32 cellular contexts compared by ENCODE assay signal in the genomic region with DNA sequence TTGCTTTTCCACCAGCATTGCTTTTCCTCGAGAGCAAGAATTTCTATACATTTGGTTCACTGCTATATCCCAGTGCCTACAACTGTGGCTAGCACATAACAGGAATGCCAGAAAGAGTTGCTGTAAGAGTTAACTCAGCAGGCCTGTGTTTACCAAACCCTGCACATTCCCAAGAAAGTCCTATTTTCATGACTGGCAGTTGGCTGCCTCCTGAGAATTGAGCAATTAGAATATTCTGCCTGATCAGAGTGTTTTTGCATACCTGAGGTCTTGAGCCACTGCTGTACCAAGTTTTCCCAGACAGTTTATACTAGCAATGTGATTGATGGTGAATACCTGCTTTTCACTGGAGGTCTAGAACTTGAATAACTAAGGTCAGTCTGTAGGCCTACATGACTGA. TPM values are rescaled to one million over a fixed set of nuclear protein-coding genes. Genes with fewer than 3 reads are reported as not detected.
A peak's percentile ranks its signal among the peaks of the same experiment; 100 is the strongest.
DNase-seq lines count a peak whose midpoint lies in the region; ATAC-seq and TF ChIP-seq lines count a peak whose summit lies in the region.
"Had no signal": no experiment of that assay in that cellular context is flagged by ENCODE, and none has a peak within 500 bp of the region (broad histone marks: within the 10 kb centered on the region; RNA-seq: fewer than 3 reads in every experiment).

No MANE protein-coding gene starts in this region.

- no peak for TF ChIP-seq POLR2A in testis (IDR thresholded peaks at IDR 0.05)

- BruUV-seq in Calu3 (replicated peaks; lab: Mats Ljungman, UMichigan): TSS peak; percentile 5

- peaks cover 32% of the 10 kb centered on the region for H3K79me2 ChIP-seq in neural progenitor cell (ENCODE audit: low read depth)

- TF ChIP-seq CTCF in Calu3 (IDR thresholded peaks at IDR 0.05; ENCODE audit: unreplicated experiment) (no peak), nephron (IDR thresholded peaks at IDR 0.05; ENCODE audit: unreplicated experiment in 3 of 3) (no peak), testis (IDR thresholded peaks at IDR 0.05) (no peak), neural progenitor cell (IDR thresholded peaks at IDR 0.05) (no peak)

- no peaks in the 10 kb centered on the region for H3K9me3 ChIP-seq in CD4-positive, CD25-positive, alpha-beta regulatory T cell (ENCODE audit: control insufficient read depth in 2 of 2, low read length in 2 of 2)
- no peaks in the 10 kb centered on the region for H3K9me3 ChIP-seq in testis
- H3K9me3 ChIP-seq in neural progenitor cell (ENCODE audit: low read depth): no peaks in the 10 kb centered on the region
- H3K9me3 ChIP-seq: BE2C, SJSA1 had no signal

- no peak overlapping the region for H3K4me3 ChIP-seq in CD4-positive, CD25-positive, alpha-beta regulatory T cell (ENCODE audit: low read depth, low read length)
- no peak overlapping the region for H3K4me3 ChIP-seq in testis
- no peak overlapping the region for H3K4me3 ChIP-seq in neural progenitor cell
- H3K4me3 ChIP-seq: GM12878, GM23338, SJSA1 had no signal

- no peak overlapping the region for H2AFZ ChIP-seq in neural progenitor cell (replicated peaks)
- H2AFZ ChIP-seq: GM23338 had no signal

- no peaks in the 10 kb centered on the region for H3K27me3 ChIP-seq in CD4-positive, CD25-positive, alpha-beta regulatory T cell (ENCODE audit: control insufficient read depth, insufficient read depth, low read length)
- H3K27me3 ChIP-seq in testis (no peaks in the 10 kb centered on the region), neural progenitor cell (no peaks in the 10 kb centered on the region)
- H3K27me3 ChIP-seq: BE2C, SJSA1 had no signal

- H3K9ac ChIP-seq in neural progenitor cell: no peak overlapping the region

- WGBS in testis, 2 donors: 96% methylated on average over 1 of the region's 1 CpG

- peaks cover 8% of the 10 kb centered on the region for H3F3A ChIP-seq in neural progenitor cell (ENCODE audit: low read depth)

- H3K36me3 ChIP-seq in CD4-positive, CD25-positive, alpha-beta regulatory T cell (ENCODE audit: control insufficient read depth, insufficient read depth, low read length): peaks cover 33% of the 10 kb centered on the region
- H3K36me3 ChIP-seq in testis (ENCODE audit: low read depth, missing control alignments): no peaks in the 10 kb centered on the region
- no peaks in the 10 kb centered on the region for H3K36me3 ChIP-seq in neural progenitor cell

- H3K4me1 ChIP-seq in CD4-positive, CD25-positive, alpha-beta regulatory T cell (ENCODE audit: control insufficient read depth, insufficient read depth, low read length, poor library complexity, severe bottlenecking): peaks cover 49% of the 10 kb centered on the region
- peaks cover 10% of the 10 kb centered on the region for H3K4me1 ChIP-seq in testis
- H3K4me1 ChIP-seq in neural progenitor cell: peaks cover 16% of the 10 kb centered on the region
- H3K4me1 ChIP-seq: BE2C had no signal

- H4K20me1 ChIP-seq in neural progenitor cell (ENCODE audit: low read depth): peaks cover 6% of the 10 kb centered on the region

- ATAC-seq in CD4-positive, CD25-positive, alpha-beta regulatory T cell (ENCODE audit: low read depth in 2 of 2): no peak
- ATAC-seq in activated naive CD4-positive, alpha-beta T cell treated with anti-CD3 and anti-CD28 coated beads, Interleukin-2, amount 50 U/mL, for 72 hours: no peak
- ATAC-seq: GM12878, GM23338, PC-3 had no signal

- no peak overlapping the region for H3K4me2 ChIP-seq in neural progenitor cell
- H3K4me2 ChIP-seq: GM23338 had no signal

- H3K36me3 Mint-ChIP-seq in CD4-positive, CD25-positive, alpha-beta regulatory T cell: peaks cover 33% of the 10 kb centered on the region
- peaks cover 58% of the 10 kb centered on the region for H3K36me3 Mint-ChIP-seq in Calu3 (ENCODE audit: insufficient read depth, unreplicated experiment)
- peaks cover 28% of the 10 kb centered on the region for H3K36me3 Mint-ChIP-seq in nephron (ENCODE audit: low read depth)
- peaks cover 13% of the 10 kb centered on the region for H3K36me3 Mint-ChIP-seq in neural progenitor cell
- H3K36me3 Mint-ChIP-seq in activated naive CD4-positive, alpha-beta T cell treated with anti-CD3 and anti-CD28 coated beads, Interleukin-2, amount 50 U/mL, for 72 hours: peaks cover 58 to 59% of the 10 kb centered on the region in 2 donors

- H3K4me3 Mint-ChIP-seq in CD4-positive, CD25-positive, alpha-beta regulatory T cell: peak overlapping the region in 3 of 4 donors; percentile 22 to 84 (median 42)
- H3K4me3 Mint-ChIP-seq in Calu3 (ENCODE audit: low read depth, unreplicated experiment) (no peak overlapping the region), nephron (peak overlapping the region; percentile 47 to 77 (median 72)), neural progenitor cell (no peak overlapping the region)
- H3K4me3 Mint-ChIP-seq: CD14-positive monocyte, GM23338, H9 had no signal

- H3K27ac Mint-ChIP-seq in CD4-positive, CD25-positive, alpha-beta regulatory T cell: peak overlapping the region in 2 of 3 donors; percentile 55 to 57
- H3K27ac Mint-ChIP-seq in Calu3 (ENCODE audit: unreplicated experiment) (no peak overlapping the region), nephron (no peak overlapping the region), neural progenitor cell (no peak overlapping the region)
- no peak overlapping the region for H3K27ac Mint-ChIP-seq in activated naive CD4-positive, alpha-beta T cell treated with anti-CD3 and anti-CD28 coated beads, Interleukin-2, amount 50 U/mL, for 72 hours
- H3K27ac Mint-ChIP-seq: GM23338, H9 had no signal

- no peak for DNase-seq in CD4-positive, CD25-positive, alpha-beta regulatory T cell
- DNase-seq in Calu3 (no peak), astrocyte of the hippocampus (ENCODE audit: low read depth, low spot score) (peak; percentile 8), testis (no peak), neural progenitor cell (ENCODE audit: low spot score) (no peak), NCI-H1048 (lab: John Stamatoyannopoulos, UW) (no peak)
- DNase-seq in activated naive CD4-positive, alpha-beta T cell treated with anti-CD3 and anti-CD28 coated beads, Interleukin-2, amount 50 U/mL, for 72 hours (ENCODE audit: low spot score in 2 of 2): no peak
- DNase-seq: 8988T; ACHN; BE2C; COR-L47; DMS 273 treated with DMSO at 0.1 percent for 48 hours; DMS79; EL; GDM1; H9; KBM-7; MV-4-11; NCI-H1105 treated with DMSO at 0.1 percent for 48 hours; NCI-H146; NCI-H2029; NCI-H446 treated with DMSO at 0.1 percent for 48 hours; NCI-H526; NCI-H82; NK-92 treated with Interleukin-12 subunit alpha and Interleukin-12 subunit beta, amount 100 ng/mL, for 24 hours; PC-3; Right ventricle myocardium superior had no signal

- CTCF ChIA-PET in Calu3 (lab: Charles Lee): no interaction called here

- intact Hi-C loops in Calu3 (cut with micrococcal nuclease; ENCODE audit: unreplicated experiment): no loop called here
- intact Hi-C loops in testis (cut with DNase I; ENCODE audit: low total_unique reads): no loop called here

- H3K4me1 Mint-ChIP-seq in CD4-positive, CD25-positive, alpha-beta regulatory T cell: peaks cover 39 to 75% (median 60%) of the 10 kb centered on the region in 4 donors
- peaks cover 47% of the 10 kb centered on the region for H3K4me1 Mint-ChIP-seq in Calu3 (ENCODE audit: low read depth, unreplicated experiment)
- peaks cover 46% of the 10 kb centered on the region for H3K4me1 Mint-ChIP-seq in nephron
- peaks cover 22% of the 10 kb centered on the region for H3K4me1 Mint-ChIP-seq in neural progenitor cell

- no peaks in the 10 kb centered on the region for H3K27me3 Mint-ChIP-seq in CD4-positive, CD25-positive, alpha-beta regulatory T cell
- H3K27me3 Mint-ChIP-seq in Calu3 (ENCODE audit: unreplicated experiment) (no peaks in the 10 kb centered on the region), nephron (ENCODE audit: low read depth) (no peaks in the 10 kb centered on the region), neural progenitor cell (ENCODE audit: insufficient read depth, low read depth) (no peaks in the 10 kb centered on the region)

- H3K9me3 Mint-ChIP-seq in CD4-positive, CD25-positive, alpha-beta regulatory T cell: no peaks in the 10 kb centered on the region
- H3K9me3 Mint-ChIP-seq in Calu3 (ENCODE audit: low read depth, unreplicated experiment): no peaks in the 10 kb centered on the region
- no peaks in the 10 kb centered on the region for H3K9me3 Mint-ChIP-seq in nephron
- no peaks in the 10 kb centered on the region for H3K9me3 Mint-ChIP-seq in neural progenitor cell
- H3K9me3 Mint-ChIP-seq in activated naive CD4-positive, alpha-beta T cell treated with anti-CD3 and anti-CD28 coated beads, Interleukin-2, amount 50 U/mL, for 72 hours: no peaks in the 10 kb centered on the region
- H3K9me3 Mint-ChIP-seq: CD14-positive monocyte, GM23338, H9 had no signal

- no peak overlapping the region for H3K27ac ChIP-seq in CD4-positive, CD25-positive, alpha-beta regulatory T cell (ENCODE audit: insufficient read depth, low read length, poor library complexity, severe bottlenecking)
- no peak overlapping the region for H3K27ac ChIP-seq in testis
- no peak overlapping the region for H3K27ac ChIP-seq in neural progenitor cell
- H3K27ac ChIP-seq: SJSA1 had no signal

RNA-seq across cellular contexts. Expression of a gene that starts 2.7 kb away (rescaled TPM):
- total RNA-seq in CD4-positive, CD25-positive, alpha-beta regulatory T cell: 23.1 TPM
- 10 to 100 TPM; 36.4 to 46.8 (median 41.7) TPM for polyA plus RNA-seq in CD4-positive, CD25-positive, alpha-beta regulatory T cell
- total RNA-seq in Calu3 (2022): 44.5 and 52.7 TPM in 2 replicates
- total RNA-seq in testis: 10 to 100 TPM; 35.0 to 43.5 TPM
- polyA plus RNA-seq in testis (ENCODE audit: insufficient read depth, low read depth, low replicate concordance): 71.9 TPM
- total RNA-seq in neural progenitor cell (ENCODE audit: low replicate concordance): 105 and 137 TPM in 2 replicates
- total RNA-seq in activated naive CD4-positive, alpha-beta T cell treated with anti-CD3 and anti-CD28 coated beads, Interleukin-2, amount 50 U/mL, for 72 hours: 10 to 100 TPM; 50.6 to 65.2 TPM

Comparison
In these comparisons a context has a peak if more than half of its experiments do, and no peak if none do; other contexts are left out.
1. H3K27ac Mint-ChIP-seq: peak in CD4-positive, CD25-positive, alpha-beta regulatory T cell (2 of 3); none in Calu3 (single experiment), nephron (0 of 3), neural progenitor cell (single experiment) and activated naive CD4-positive, alpha-beta T cell treated with anti-CD3 and anti-CD28 coated beads, Interleukin-2, amount 50 U/mL, for 72 hours (0 of 2).
2. H3K4me3 Mint-ChIP-seq: peak in CD4-positive, CD25-positive, alpha-beta regulatory T cell (3 of 4) and nephron (3 of 3); none in Calu3 (single experiment) and neural progenitor cell (single experiment).